In genomic region chr18:74935411-74935810, GRCh38 we compare ENCODE assay signal across 29 cellular contexts.
"Had no signal": no experiment of that assay in that cellular context is flagged by ENCODE, and none has a peak within 500 bp of the region (broad histone marks: within the 10 kb centered on the region; RNA-seq: fewer than 3 reads in every experiment).

No MANE protein-coding gene starts in this region.

- H3K4me3 ChIP-seq: gastrocnemius medialis, heart left ventricle, lower lobe of right lung, right lobe of liver, skin epidermis, upper lobe of left lung had no signal

- H3K9me3 ChIP-seq: gastrocnemius medialis, heart left ventricle, lower lobe of right lung, right lobe of liver, upper lobe of left lung had no signal

- ATAC-seq: activated naive CD8-positive, alpha-beta T cell treated with anti-CD3 and anti-CD28 coated beads, Interleukin-2, amount 50 U/mL, for 24 hours; gastrocnemius medialis; heart left ventricle; natural killer cell; right lobe of liver; stimulated activated effector memory CD8-positive, alpha-beta T cell treated with anti-CD3 and anti-CD28 coated beads, Interleukin-12 subunit alpha, Interleukin-12 subunit beta, amount 100 ng/mL, for 72 hours; T-cell had no signal

- H3K27ac Mint-ChIP-seq: activated CD4-positive, alpha-beta memory T cell treated with anti-CD3 and anti-CD28 coated beads for 36 hours; activated CD4-positive, alpha-beta T cell treated with anti-CD3 and anti-CD28 coated beads, Interleukin-2, amount 10 ng/mL, durations not matched to agents 24 days and 14 days; activated naive CD4-positive, alpha-beta T cell treated with anti-CD3 and anti-CD28 coated beads, Interleukin-2, amount 50 U/mL, for 24 hours; activated naive CD8-positive, alpha-beta T cell treated with anti-CD3 and anti-CD28 coated beads, Interleukin-2, amount 50 U/mL, for 24 hours; immature natural killer cell; natural killer cell; stimulated activated effector memory CD8-positive, alpha-beta T cell treated with anti-CD3 and anti-CD28 coated beads, Interleukin-12 subunit alpha, Interleukin-12 subunit beta, amount 100 ng/mL, for 72 hours; stimulated activated naive CD8-positive, alpha-beta T cell treated with anti-CD3 and anti-CD28 coated beads, Interleukin-15, Interleukin-2, amounts not matched to agents 100 ng/mL and 50 ng/mL, for 24 hours; T-cell; T-helper 2 cell treated with Interferon-gamma antibody and Interleukin-4, amounts not matched to agents 5 μg/mL and 100 μg/mL, for 36 hours had no signal

- H3K36me3 ChIP-seq: gastrocnemius medialis, lower lobe of right lung, right lobe of liver had no signal

- H3K36me3 Mint-ChIP-seq: activated CD4-positive, alpha-beta memory T cell treated with anti-CD3 and anti-CD28 coated beads for 36 hours; natural killer cell; stimulated activated effector memory CD8-positive, alpha-beta T cell treated with anti-CD3 and anti-CD28 coated beads, Interleukin-12 subunit alpha, Interleukin-12 subunit beta, amount 100 ng/mL, for 72 hours had no signal

- H3K27me3 ChIP-seq: gastrocnemius medialis, heart left ventricle, right lobe of liver, upper lobe of left lung had no signal

- H3K27ac ChIP-seq: gastrocnemius medialis, heart left ventricle, lower lobe of right lung, right lobe of liver, skin epidermis, upper lobe of left lung, VCaP had no signal

- H3K4me3 Mint-ChIP-seq: activated CD4-positive, alpha-beta memory T cell treated with anti-CD3 and anti-CD28 coated beads for 36 hours; activated CD4-positive, alpha-beta T cell treated with anti-CD3 and anti-CD28 coated beads, Interleukin-2, amount 10 ng/mL, durations not matched to agents 24 days and 14 days; activated naive CD4-positive, alpha-beta T cell treated with anti-CD3 and anti-CD28 coated beads, Interleukin-2, amount 50 U/mL, for 24 hours; activated naive CD8-positive, alpha-beta T cell treated with anti-CD3 and anti-CD28 coated beads, Interleukin-2, amount 50 U/mL, for 24 hours; immature natural killer cell; natural killer cell; stimulated activated effector memory CD8-positive, alpha-beta T cell treated with anti-CD3 and anti-CD28 coated beads, Interleukin-12 subunit alpha, Interleukin-12 subunit beta, amount 100 ng/mL, for 72 hours; stimulated activated naive CD8-positive, alpha-beta T cell treated with anti-CD3 and anti-CD28 coated beads, Interleukin-15, Interleukin-2, amounts not matched to agents 100 ng/mL and 50 ng/mL, for 24 hours; T-cell; T-helper 2 cell treated with Interferon-gamma antibody and Interleukin-4, amounts not matched to agents 5 μg/mL and 100 μg/mL, for 36 hours had no signal

- DNase-seq: activated CD4-positive, alpha-beta memory T cell treated with anti-CD3 and anti-CD28 coated beads for 36 hours; activated CD4-positive, alpha-beta T cell treated with anti-CD3 and anti-CD28 coated beads, Interleukin-2, amount 10 ng/mL, durations not matched to agents 24 days and 14 days; activated CD4-positive, CD25-positive, alpha-beta regulatory T cell treated with anti-CD3 and anti-CD28 coated beads, Interleukin-2, amount 50 U/mL, for 72 hours; activated CD8-positive, alpha-beta memory T cell treated with anti-CD3 and anti-CD28 coated beads, Interleukin-2, amount 50 U/mL, for 4 hours; activated gamma-delta T cell; activated naive CD8-positive, alpha-beta T cell treated with anti-CD3 and anti-CD28 coated beads, Interleukin-2, amount 50 U/mL, for 24 hours; activated T-cell treated with anti-CD3 and anti-CD28 coated beads, Interleukin-2, amount 50 U/mL, for 1 hour; amygdala; dermis blood vessel endothelial cell; effector CD4-positive, alpha-beta T cell; gastrocnemius medialis; heart left ventricle; hypothalamus; immature natural killer cell; lower lobe of right lung; mesenchymal stem cell; natural killer cell; posterior cingulate gyrus; right lobe of liver; stimulated activated CD4-positive, alpha-beta T cell treated with anti-CD3 and anti-CD28 coated beads, Interleukin-4, amount 100 ng/mL, for 24 hours; substantia nigra; T-cell; upper lobe of left lung had no signal

- H3K9me3 Mint-ChIP-seq: activated CD4-positive, alpha-beta memory T cell treated with anti-CD3 and anti-CD28 coated beads for 36 hours; activated CD4-positive, alpha-beta T cell treated with anti-CD3 and anti-CD28 coated beads, Interleukin-2, amount 10 ng/mL, durations not matched to agents 24 days and 14 days; activated naive CD4-positive, alpha-beta T cell treated with anti-CD3 and anti-CD28 coated beads, Interleukin-2, amount 50 U/mL, for 24 hours; activated naive CD8-positive, alpha-beta T cell treated with anti-CD3 and anti-CD28 coated beads, Interleukin-2, amount 50 U/mL, for 24 hours; immature natural killer cell; natural killer cell; stimulated activated effector memory CD8-positive, alpha-beta T cell treated with anti-CD3 and anti-CD28 coated beads, Interleukin-12 subunit alpha, Interleukin-12 subunit beta, amount 100 ng/mL, for 72 hours; stimulated activated naive CD8-positive, alpha-beta T cell treated with anti-CD3 and anti-CD28 coated beads, Interleukin-15, Interleukin-2, amounts not matched to agents 100 ng/mL and 50 ng/mL, for 24 hours; T-cell; T-helper 2 cell treated with Interferon-gamma antibody and Interleukin-4, amounts not matched to agents 5 μg/mL and 100 μg/mL, for 36 hours had no signal

- H3K4me1 Mint-ChIP-seq: activated CD4-positive, alpha-beta T cell treated with anti-CD3 and anti-CD28 coated beads, Interleukin-2, amount 10 ng/mL, durations not matched to agents 24 days and 14 days; activated naive CD4-positive, alpha-beta T cell treated with anti-CD3 and anti-CD28 coated beads, Interleukin-2, amount 50 U/mL, for 24 hours; activated naive CD8-positive, alpha-beta T cell treated with anti-CD3 and anti-CD28 coated beads, Interleukin-2, amount 50 U/mL, for 24 hours; immature natural killer cell; natural killer cell; stimulated activated effector memory CD8-positive, alpha-beta T cell treated with anti-CD3 and anti-CD28 coated beads, Interleukin-12 subunit alpha, Interleukin-12 subunit beta, amount 100 ng/mL, for 72 hours had no signal

- H3K4me1 ChIP-seq: gastrocnemius medialis, heart left ventricle, lower lobe of right lung, right lobe of liver, upper lobe of left lung had no signal

- H3K27me3 Mint-ChIP-seq: activated CD4-positive, alpha-beta memory T cell treated with anti-CD3 and anti-CD28 coated beads for 36 hours; activated CD4-positive, alpha-beta T cell treated with anti-CD3 and anti-CD28 coated beads, Interleukin-2, amount 10 ng/mL, durations not matched to agents 24 days and 14 days; activated naive CD4-positive, alpha-beta T cell treated with anti-CD3 and anti-CD28 coated beads, Interleukin-2, amount 50 U/mL, for 24 hours; activated naive CD8-positive, alpha-beta T cell treated with anti-CD3 and anti-CD28 coated beads, Interleukin-2, amount 50 U/mL, for 24 hours; stimulated activated naive CD8-positive, alpha-beta T cell treated with anti-CD3 and anti-CD28 coated beads, Interleukin-15, Interleukin-2, amounts not matched to agents 100 ng/mL and 50 ng/mL, for 24 hours; T-cell had no signal
